In genomic region chr2:9958057-9958456, GRCh38 we compare ENCODE assay signal across 24 cellular contexts. TPM values are rescaled to one million over a fixed set of nuclear protein-coding genes. Genes with fewer than 3 reads are reported as not detected.
A peak's percentile ranks its signal among the peaks of the same experiment; 100 is the strongest.
DNase-seq lines count a peak whose midpoint lies in the region; ATAC-seq, FAIRE-seq and TF ChIP-seq lines count a peak whose summit lies in the region.
"Had no signal": no experiment of that assay in that cellular context is flagged by ENCODE, and none has a peak within 500 bp of the region (broad histone marks: within the 10 kb centered on the region; RNA-seq: fewer than 3 reads in every experiment).

No MANE protein-coding gene starts in this region.

- TF ChIP-seq RAD21 in HepG2 (CRISPR knock-in tag; IDR thresholded peaks at IDR 0.05): no peak

- no peaks in the 10 kb centered on the region for H4K20me1 ChIP-seq in HepG2 (ENCODE audit: insufficient read depth, low read length)
- H4K20me1 ChIP-seq: BLaER1 treated with 17β-estradiol and CSF1 and Interleukin-3, amounts not matched to agents 10 nM and 100 nM had no signal

- FAIRE-seq in kidney (lab: Jason Lieb, UNC) (no peak), HepG2 (lab: Jason Lieb, UNC) (no peak)
- FAIRE-seq: A549, D721Med, G401.6, GM12891, GM19239 had no signal

- no peak for TF ChIP-seq POLR2A in HepG2 (IDR thresholded peaks at IDR 0.05; ENCODE audit: insufficient read depth in 1 of 2, low read depth in 2 of 2, low read length in 2 of 2)
- no peak for TF ChIP-seq POLR2A in right lobe of liver (IDR thresholded peaks at IDR 0.05)

- no peaks in the 10 kb centered on the region for H3K79me2 ChIP-seq in HepG2 (ENCODE audit: insufficient read depth, low read length)

- intact Hi-C loops in activated B cell treated with CpG ODN at 0.5 μM for 24 hours (cut with micrococcal nuclease): no loop called here
- intact Hi-C loops in kidney (cut with DNase I): no loop called here
- intact Hi-C loops in HepG2 (cut with micrococcal nuclease; ENCODE audit: unreplicated experiment): no loop called here
- intact Hi-C loops in right lobe of liver (cut with DNase I): no loop called here

- H3K4me1 ChIP-seq in kidney (ENCODE audit: control insufficient read depth in 1 of 2, insufficient read depth in 1 of 2, low read depth in 1 of 2, low read length in 2 of 2) (peaks cover 0 to 2% of the 10 kb centered on the region in 2 donors), HepG2 (ENCODE audit: insufficient read depth, low read length) (peaks cover 21% of the 10 kb centered on the region), right lobe of liver (peaks cover 0 to 12% (median 3%) of the 10 kb centered on the region in 4 donors)
- H3K4me1 ChIP-seq: A549 had no signal

- CTCF ChIA-PET in activated B cell treated with CpG ODN at 0.5 μM for 24 hours (lab: Charles Lee) (no interaction called here), HepG2 (lab: Yijun Ruan, JAX; ENCODE audit: low intra/inter-chr PET ratio, low total read pairs) (no interaction called here), T-cell (lab: Charles Lee) (no interaction called here)

- in situ Hi-C loops in HepG2 (cut with HindIII; ENCODE audit: extremely low pct_ligation_motif_present, low pct_unique_long_range_greater_than_20kb): no loop called here

- H3K27me3 Mint-ChIP-seq in activated B cell treated with CpG ODN at 0.5 μM for 24 hours (peaks cover 34% of the 10 kb centered on the region), T-cell (peaks cover 17% of the 10 kb centered on the region in 2 donors)

- BruUV-seq in HepG2 (replicated peaks; lab: Mats Ljungman, UMichigan): no TSS peak

- no peaks in the 10 kb centered on the region for H3K27me3 ChIP-seq in HepG2 (ENCODE audit: control insufficient read depth in 1 of 2, insufficient read depth in 2 of 2, low read length in 2 of 2)
- H3K27me3 ChIP-seq in right lobe of liver: no peaks in the 10 kb centered on the region

- ATAC-seq in activated B cell treated with CpG ODN at 0.5 μM for 24 hours (ENCODE audit: low read depth) (no peak), HepG2 (no peak), right lobe of liver (peak; percentile 78 to 89 (median 86)), T-cell (replicated peaks in 1 of 4) (no peak)
- ATAC-seq: A549; CD8-positive, alpha-beta T cell had no signal

- no peak overlapping the region for H2AFZ ChIP-seq in HepG2 (ENCODE audit: low read length)

- peaks cover 1 to 9% of the 10 kb centered on the region in 2 donors for H3K36me3 ChIP-seq in kidney (ENCODE audit: control insufficient read depth in 1 of 2, insufficient read depth in 2 of 2, low read length in 2 of 2)
- peaks cover 9 to 36% of the 10 kb centered on the region in 2 experiments for H3K36me3 ChIP-seq in HepG2 (replicated peaks in 1 of 2; ENCODE audit: control insufficient read depth in 1 of 2, insufficient read depth in 2 of 2, low read length in 2 of 2)
- H3K36me3 ChIP-seq in right lobe of liver: peaks cover 0 to 11% (median 5%) of the 10 kb centered on the region in 4 donors
- H3K36me3 ChIP-seq: BLaER1 treated with 17β-estradiol and CSF1 and Interleukin-3, amounts not matched to agents 10 nM and 100 nM had no signal

- H3K4me3 ChIP-seq in kidney (ENCODE audit: low read length in 2 of 2): no peak overlapping the region
- no peak overlapping the region for H3K4me3 ChIP-seq in HepG2 (replicated peaks in 1 of 3; ENCODE audit: insufficient read depth in 1 of 3, low read depth in 2 of 3, low read length in 3 of 3)
- no peak overlapping the region for H3K4me3 ChIP-seq in right lobe of liver
- H3K4me3 ChIP-seq: A549; BLaER1 treated with 17β-estradiol and CSF1 and Interleukin-3, amounts not matched to agents 10 nM and 100 nM had no signal

- H3K4me1 Mint-ChIP-seq in activated B cell treated with CpG ODN at 0.5 μM for 24 hours: no peaks in the 10 kb centered on the region
- H3K4me1 Mint-ChIP-seq in T-cell: no peaks in the 10 kb centered on the region

- no peaks in the 10 kb centered on the region for H3K36me3 Mint-ChIP-seq in activated B cell treated with CpG ODN at 0.5 μM for 24 hours (ENCODE audit: low read depth)
- no peaks in the 10 kb centered on the region for H3K36me3 Mint-ChIP-seq in T-cell
- H3K36me3 Mint-ChIP-seq: CD8-positive, alpha-beta T cell had no signal

- H3K4me3 Mint-ChIP-seq in activated B cell treated with CpG ODN at 0.5 μM for 24 hours (no peak overlapping the region), T-cell (no peak overlapping the region)
- H3K4me3 Mint-ChIP-seq: B cell; CD4-positive, alpha-beta T cell; CD8-positive, alpha-beta T cell had no signal

- DNase-seq in activated B cell treated with CpG ODN at 0.5 μM for 24 hours (no peak), kidney (peak; percentile 51), HepG2 (ENCODE audit: low spot score) (no peak), right lobe of liver (peak; percentile 51 to 71 (median 70)), iPS-NIHi7 (ENCODE audit: extremely low spot score) (no peak), T-cell (no peak), NCI-H187 treated with DMSO at 0.1 percent for 48 hours (lab: John Stamatoyannopoulos, UW) (no peak)
- DNase-seq in stimulated activated CD4-positive, alpha-beta T cell treated with anti-CD3 and anti-CD28 coated beads, Interleukin-12 subunit alpha, Interleukin-12 subunit beta, amount 100 ng/mL, for 4 hours: no peak
- DNase-seq: AML-193; Caco-2; Calu3; CD4-positive, alpha-beta T cell; CD8-positive, alpha-beta T cell; DMS79 treated with DMSO at 0.1 percent for 48 hours; GF-D8 had no signal

- 87% methylated on average over 8 of the region's 8 CpGs for WGBS in HepG2 (ENCODE audit: low lambda C conversion rate)
- 41% methylated on average over 8 of the region's 8 CpGs for WGBS in right lobe of liver (ENCODE audit: insufficient coverage, low coverage, low lambda C conversion rate, missing lambda C conversion rate)

- no peak overlapping the region for H3K27ac ChIP-seq in kidney (ENCODE audit: low read depth in 2 of 2, low read length in 2 of 2)
- H3K27ac ChIP-seq in HepG2 (ENCODE audit: extremely low read length, insufficient read depth, low read length): no peak overlapping the region
- peak overlapping the region in 1 of 3 donors; percentile 25 for H3K27ac ChIP-seq in right lobe of liver
- H3K27ac ChIP-seq: 22Rv1; A549; BLaER1 treated with 17β-estradiol and CSF1 and Interleukin-3, amounts not matched to agents 10 nM and 100 nM; C4-2B had no signal

- no peak overlapping the region for H3K4me2 ChIP-seq in HepG2 (ENCODE audit: low read depth, low read length)
- H3K4me2 ChIP-seq: A549 had no signal

- no peak for TF ChIP-seq CTCF in activated B cell treated with CpG ODN at 0.5 μM for 24 hours (IDR thresholded peaks at IDR 0.05)
- no peak for TF ChIP-seq CTCF in kidney (IDR thresholded peaks at IDR 0.05; ENCODE audit: borderline replicate concordance, extremely low read depth, insufficient read depth)
- TF ChIP-seq CTCF in HepG2 (CRISPR knock-in tag; IDR thresholded peaks at IDR 0.05): no peak
- no peak for TF ChIP-seq CTCF in right lobe of liver (IDR thresholded peaks at IDR 0.05)

- POLR2A ChIA-PET in activated B cell treated with CpG ODN at 0.5 μM for 24 hours (lab: Charles Lee): no interaction called here
- POLR2A ChIA-PET in HepG2 (lab: Yijun Ruan, JAX): no interaction called here
- POLR2A ChIA-PET in T-cell (lab: Charles Lee): interaction anchor here in 1 of 2 donors (0.5 to 0.6 kb wide), 3 partner anchors 14 to 96 kb away, joined by 3 to 5 read pairs (median 4); no protein-coding TSS in a partner anchor

- H3K9ac ChIP-seq in kidney (ENCODE audit: low read length in 2 of 2) (no peak overlapping the region), HepG2 (ENCODE audit: insufficient read depth, low read depth, low read length) (no peak overlapping the region)
- H3K9ac ChIP-seq: BLaER1 treated with 17β-estradiol and CSF1 and Interleukin-3, amounts not matched to agents 10 nM and 100 nM had no signal

- TF ChIP-seq EP300 in HepG2 (IDR thresholded peaks at IDR 0.05; ENCODE audit: low read depth in 2 of 2, low read length in 2 of 2) (no peak), HepG2 (CRISPR knock-in tag; IDR thresholded peaks at IDR 0.05; ENCODE audit: borderline replicate concordance) (no peak)

- H3K9me3 ChIP-seq in kidney (ENCODE audit: control insufficient read depth in 1 of 2, low read length in 2 of 2): no peaks in the 10 kb centered on the region
- no peaks in the 10 kb centered on the region for H3K9me3 ChIP-seq in HepG2 (ENCODE audit: low read length)
- no peaks in the 10 kb centered on the region for H3K9me3 ChIP-seq in right lobe of liver
- H3K9me3 ChIP-seq: A549; BLaER1 treated with 17β-estradiol and CSF1 and Interleukin-3, amounts not matched to agents 10 nM and 100 nM; Caco-2 had no signal

- H3K9me3 Mint-ChIP-seq in activated B cell treated with CpG ODN at 0.5 μM for 24 hours (no peaks in the 10 kb centered on the region), T-cell (no peaks in the 10 kb centered on the region)
- H3K9me3 Mint-ChIP-seq: CD4-positive, alpha-beta T cell; CD8-positive, alpha-beta T cell had no signal

- H3K27ac Mint-ChIP-seq in activated B cell treated with CpG ODN at 0.5 μM for 24 hours (peak overlapping the region; percentile 35), T-cell (no peak overlapping the region)
- H3K27ac Mint-ChIP-seq: B cell; CD4-positive, alpha-beta T cell; CD8-positive, alpha-beta T cell had no signal

RNA-seq across cellular contexts. Expression of gene GRHL1, which starts 6.6 kb away (rescaled TPM):
- total RNA-seq in activated B cell treated with CpG ODN at 0.5 μM for 24 hours (0.39 and 0.95 TPM in 2 replicates), kidney (6.0 TPM), HepG2 (2016; rRNA removed; fragmentation: Illumina TruSeq; extraction: Trizol) (10.6 and 12.0 TPM in 2 replicates), right lobe of liver (10 to 100 TPM in 1 of 6 experiments, 1 to 10 TPM in 5; 3.5 to 11.2 (median 6.2) TPM), T-cell (under 1 TPM; 0.07 to 0.61 (median 0.43) TPM)
- polyA plus RNA-seq in kidney (ENCODE audit: insufficient read depth, low read depth, low replicate concordance) (2.3 TPM), HepG2 (2011; rRNA removed) (9.3 and 13.5 TPM in 2 replicates)
- total RNA-seq in HepG2 (2016; cell fraction: cytosol; rRNA removed; fragmentation: Illumina TruSeq; extraction: Trizol; ENCODE audit: low read depth): 5.6 and 8.3 TPM in 2 replicates
- 10.0 and 12.7 TPM in 2 replicates for total RNA-seq in HepG2 (2016; cell fraction: insoluble cytoplasmic fraction; rRNA removed; fragmentation: Illumina TruSeq; extraction: Trizol)
- 5.3 and 6.5 TPM in 2 replicates for total RNA-seq in HepG2 (2016; cell fraction: membrane; rRNA removed; fragmentation: Illumina TruSeq; extraction: Trizol)
- 19.5 and 21.6 TPM in 2 replicates for total RNA-seq in HepG2 (2016; cell fraction: nucleus; rRNA removed; fragmentation: Illumina TruSeq; extraction: Trizol)
- polyA plus RNA-seq in HepG2 (2011; cell fraction: cytosol; rRNA removed): 4.2 and 6.2 TPM in 2 replicates
- polyA plus RNA-seq in HepG2 (2011; cell fraction: nucleus; rRNA removed): 25.1 and 30.9 TPM in 2 replicates
- polyA plus RNA-seq in HepG2 (2012): 7.4 and 11.8 TPM in 2 replicates
- polyA plus RNA-seq in HepG2 (2016; cell fraction: cytosol; fragmentation: Illumina TruSeq; extraction: Trizol; ENCODE audit: low read depth): 0.66 and 1.2 TPM in 2 replicates
- polyA plus RNA-seq in HepG2 (2016; cell fraction: insoluble cytoplasmic fraction; fragmentation: Illumina TruSeq; extraction: Trizol; ENCODE audit: low read depth): 8.6 and 8.8 TPM in 2 replicates
- polyA plus RNA-seq in HepG2 (2016; cell fraction: membrane; fragmentation: Illumina TruSeq; extraction: Trizol; ENCODE audit: low read depth): 1.7 and 1.9 TPM in 2 replicates
- 24.2 and 25.3 TPM in 2 replicates for polyA plus RNA-seq in HepG2 (2016; cell fraction: nucleus; fragmentation: Illumina TruSeq; extraction: Trizol; ENCODE audit: insufficient read depth, low read depth)
- polyA minus RNA-seq in HepG2 (2011; rRNA and poly(A)+ RNA removed; ENCODE audit: low replicate concordance): 9.4 and 18.5 TPM in 2 replicates
- 4.8 and 5.4 TPM in 2 replicates for polyA minus RNA-seq in HepG2 (2011; cell fraction: cytosol; rRNA and poly(A)+ RNA removed)
- 36.2 and 51.6 TPM in 2 replicates for polyA minus RNA-seq in HepG2 (2011; cell fraction: nucleus; rRNA and poly(A)+ RNA removed)

Comparison
In these comparisons a context has a peak if more than half of its experiments do, and no peak if none do; other contexts are left out.
1. ATAC-seq: peak in right lobe of liver (4 of 4); none in activated B cell treated with CpG ODN at 0.5 μM for 24 hours (single experiment), HepG2 (single experiment) and T-cell (0 of 4).
2. DNase-seq: peak in kidney (single experiment) and right lobe of liver (3 of 3); none in activated B cell treated with CpG ODN at 0.5 μM for 24 hours (single experiment), HepG2 (single experiment), iPS-NIHi7 (single experiment), stimulated activated CD4-positive, alpha-beta T cell treated with anti-CD3 and anti-CD28 coated beads, Interleukin-12 subunit alpha, Interleukin-12 subunit beta, amount 100 ng/mL, for 4 hours (single experiment), T-cell (0 of 34) and NCI-H187 treated with DMSO at 0.1 percent for 48 hours (single experiment).